Comparison of ENCODE assay signal across 16 cellular contexts in genomic region chr5:56105511-56106372, GRCh38.
DNase-seq lines count a peak whose midpoint lies in the region; ATAC-seq and FAIRE-seq lines count a peak whose summit lies in the region.
"Had no signal": no experiment of that assay in that cellular context is flagged by ENCODE, and none has a peak within 500 bp of the region (broad histone marks: within the 10 kb centered on the region; RNA-seq: fewer than 3 reads in every experiment).

No MANE protein-coding gene starts in this region.

- H4K8ac ChIP-seq in mesenchymal stem cell (ENCODE audit: low read length) = peak overlapping the region; percentile 22

- H2AFZ ChIP-seq in mesenchymal stem cell (ENCODE audit: low read depth, low read length) = no peak overlapping the region

- no peak overlapping the region for H3K4me3 ChIP-seq in BLaER1 treated with 17β-estradiol and CSF1 and Interleukin-3, amounts not matched to agents 10 nM and 100 nM
- no peak overlapping the region for H3K4me3 ChIP-seq in mesenchymal stem cell (ENCODE audit: insufficient read depth in 1 of 2, low read depth in 1 of 2, low read length in 2 of 2)
- H3K4me3 ChIP-seq: gastrocnemius medialis, skin epidermis had no signal

- no peak overlapping the region for H3K23ac ChIP-seq in mesenchymal stem cell (ENCODE audit: low read length in 2 of 2)

- H3K27ac Mint-ChIP-seq in activated naive CD4-positive, alpha-beta T cell treated with anti-CD3 and anti-CD28 coated beads, Interleukin-2, amount 50 U/mL, for 72 hours = peak overlapping the region; percentile 67 to 88
- H3K27ac Mint-ChIP-seq: HFFc6 had no signal

- no peak overlapping the region for H3K4ac ChIP-seq in mesenchymal stem cell (ENCODE audit: low read depth in 1 of 2, low read length in 2 of 2)

- WGBS in mesenchymal stem cell = 65% methylated on average over 6 of the region's 7 CpGs

- no peaks in the 10 kb centered on the region for H4K20me1 ChIP-seq in BLaER1 treated with 17β-estradiol and CSF1 and Interleukin-3, amounts not matched to agents 10 nM and 100 nM

- peak overlapping the region; percentile 4 to 67 (median 29); a peak in 16 of 22 replicates for H3K4me2 ChIP-seq in BLaER1 treated with 17β-estradiol and CSF1 and Interleukin-3, amounts not matched to agents 10 nM and 100 nM
- no peak overlapping the region for H3K4me2 ChIP-seq in mesenchymal stem cell (ENCODE audit: low read length, poor library complexity, severe bottlenecking)

- H2AK5ac ChIP-seq in mesenchymal stem cell (ENCODE audit: low read length, severe bottlenecking) = no peak overlapping the region

- H2BK120ac ChIP-seq in mesenchymal stem cell (ENCODE audit: low read depth, low read length) = no peak overlapping the region

- peak overlapping the region in 1 of 2 experiments; percentile 44 for H3K18ac ChIP-seq in mesenchymal stem cell (ENCODE audit: low read depth in 1 of 2, low read length in 2 of 2)

- ATAC-seq in activated naive CD4-positive, alpha-beta T cell treated with anti-CD3 and anti-CD28 coated beads, Interleukin-2, amount 50 U/mL, for 72 hours = no peak
- ATAC-seq in HG03378 (IDR thresholded peaks at IDR 0.05; ENCODE audit: unreplicated experiment) (no peak), GM18517 (IDR thresholded peaks at IDR 0.05; ENCODE audit: unreplicated experiment) (no peak), GM21515 (IDR thresholded peaks at IDR 0.05; ENCODE audit: unreplicated experiment) (no peak)
- ATAC-seq: gastrocnemius medialis, Right ventricle myocardium inferior had no signal

- H3K9ac ChIP-seq in BLaER1 treated with 17β-estradiol and CSF1 and Interleukin-3, amounts not matched to agents 10 nM and 100 nM = no peak overlapping the region
- no peak overlapping the region for H3K9ac ChIP-seq in mesenchymal stem cell (ENCODE audit: low read length)

- no peaks in the 10 kb centered on the region for H3K9me3 Mint-ChIP-seq in activated naive CD4-positive, alpha-beta T cell treated with anti-CD3 and anti-CD28 coated beads, Interleukin-2, amount 50 U/mL, for 72 hours
- H3K9me3 Mint-ChIP-seq: HFFc6 had no signal

- no peak overlapping the region for H2BK5ac ChIP-seq in mesenchymal stem cell (ENCODE audit: low read depth, low read length, poor library complexity, severe bottlenecking)

- no peaks in the 10 kb centered on the region for H3K27me3 ChIP-seq in BLaER1 treated with 17β-estradiol and CSF1 and Interleukin-3, amounts not matched to agents 10 nM and 100 nM
- no peaks in the 10 kb centered on the region for H3K27me3 ChIP-seq in mesenchymal stem cell (ENCODE audit: control insufficient read depth in 1 of 2, insufficient read depth in 1 of 2, low read length in 2 of 2)
- H3K27me3 ChIP-seq: BE2C, gastrocnemius medialis had no signal

- no peak overlapping the region for H3K27ac ChIP-seq in BLaER1 treated with 17β-estradiol and CSF1 and Interleukin-3, amounts not matched to agents 10 nM and 100 nM
- H3K27ac ChIP-seq in mesenchymal stem cell (ENCODE audit: low read length, poor library complexity, severe bottlenecking) = no peak overlapping the region
- H3K27ac ChIP-seq: gastrocnemius medialis, skin epidermis had no signal

- H3K4me1 ChIP-seq in BLaER1 treated with 17β-estradiol and CSF1 and Interleukin-3, amounts not matched to agents 10 nM and 100 nM = peaks cover 7 to 26% (median 10%) of the 10 kb centered on the region in 10 experiments; a peak in 16 of 20 replicates
- peaks cover 2% of the 10 kb centered on the region for H3K4me1 ChIP-seq in mesenchymal stem cell (ENCODE audit: control insufficient read depth, insufficient read depth, low read depth, low read length)
- H3K4me1 ChIP-seq: gastrocnemius medialis had no signal

- H2BK12ac ChIP-seq in mesenchymal stem cell (ENCODE audit: low read length in 2 of 2) = no peak overlapping the region

- H3K36me3 ChIP-seq in BLaER1 treated with 17β-estradiol and CSF1 and Interleukin-3, amounts not matched to agents 10 nM and 100 nM = no peaks in the 10 kb centered on the region
- H3K36me3 ChIP-seq in mesenchymal stem cell (ENCODE audit: control insufficient read depth in 1 of 2, insufficient read depth in 2 of 2, low read depth in 1 of 2, low read length in 2 of 2) = no peaks in the 10 kb centered on the region
- H3K36me3 ChIP-seq: BE2C, gastrocnemius medialis had no signal

- no peaks in the 10 kb centered on the region for H3K9me3 ChIP-seq in BLaER1 treated with 17β-estradiol and CSF1 and Interleukin-3, amounts not matched to agents 10 nM and 100 nM (replicated peaks in 1 of 11)
- peaks cover 4% of the 10 kb centered on the region for H3K9me3 ChIP-seq in mesenchymal stem cell (ENCODE audit: control insufficient read depth, low read length)
- H3K9me3 ChIP-seq: BE2C, gastrocnemius medialis had no signal

- no peaks in the 10 kb centered on the region for H3K36me3 Mint-ChIP-seq in activated naive CD4-positive, alpha-beta T cell treated with anti-CD3 and anti-CD28 coated beads, Interleukin-2, amount 50 U/mL, for 72 hours

- FAIRE-seq in GM18507 (lab: Jason Lieb, UNC) = peak; percentile 75

- no peak overlapping the region for H2BK15ac ChIP-seq in mesenchymal stem cell (ENCODE audit: low read depth, poor library complexity, severe bottlenecking)

- no peak for DNase-seq in GM18507 (ENCODE audit: extremely low spot score, insufficient read length, low read depth)
- no peak for DNase-seq in activated naive CD4-positive, alpha-beta T cell treated with anti-CD3 and anti-CD28 coated beads, Interleukin-2, amount 50 U/mL, for 72 hours (ENCODE audit: low spot score in 2 of 2)
- peak; percentile 51 for DNase-seq in mesenchymal stem cell
- DNase-seq: BE2C; DMS79; gastrocnemius medialis; HFFc6; KG1; NCI-H1417; stimulated activated naive CD4-positive, alpha-beta T cell treated with Interleukin-2 at 50 U/mL for 16 hours had no signal

- peak overlapping the region; percentile 56 for H4K91ac ChIP-seq in mesenchymal stem cell (ENCODE audit: low read length)

- H3K79me1 ChIP-seq in mesenchymal stem cell (replicated peaks; ENCODE audit: low read length, poor library complexity, severe bottlenecking) = no peaks in the 10 kb centered on the region

- H3K14ac ChIP-seq in mesenchymal stem cell (ENCODE audit: low read length in 2 of 2) = no peak overlapping the region
